ENCODE assay signal across 1 cellular context in the genomic region with DNA sequence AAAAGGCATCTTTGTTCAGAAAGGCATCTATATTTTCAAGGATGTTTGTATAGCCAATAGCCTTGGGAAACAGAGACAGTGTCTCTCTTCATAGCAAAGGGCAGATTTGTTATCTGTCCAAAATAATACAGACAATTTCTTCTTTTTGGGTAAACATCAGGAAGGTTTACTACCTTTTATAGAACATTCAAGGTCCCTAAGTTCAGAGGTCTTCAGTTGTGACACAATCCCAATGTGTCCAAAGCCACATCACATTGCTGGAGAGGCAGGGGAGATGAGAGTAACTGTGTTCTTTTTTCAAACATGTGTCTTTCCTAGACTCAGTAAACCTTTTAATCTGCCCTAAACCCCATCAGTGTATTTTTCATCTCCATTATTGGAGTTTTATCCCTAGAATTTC.
TF ChIP-seq lines count a peak whose summit lies in the region.

No MANE protein-coding gene starts in this region.

TF ChIP-seq in HepG2, 621 proteins besides CTCF, POLR2A, EP300 and RAD21 (continues in another document):
- no peak for TF ChIP-seq KDM4B (CRISPR knock-in tag; IDR thresholded peaks at IDR 0.05)
- peak; percentile 76 for TF ChIP-seq ISL2 (CRISPR knock-in tag; IDR thresholded peaks at IDR 0.05)
- TF ChIP-seq MAZ (IDR thresholded peaks at IDR 0.05; ENCODE audit: borderline replicate concordance, low read depth, low read length), result no peak
- no peak for TF ChIP-seq MAZ (CRISPR knock-in tag; IDR thresholded peaks at IDR 0.05; ENCODE audit: low read depth)
- no peak for TF ChIP-seq FOXK1 (CRISPR knock-in tag; IDR thresholded peaks at IDR 0.05; ENCODE audit: borderline replicate concordance, low read depth)
- no peak for TF ChIP-seq NONO (IDR thresholded peaks at IDR 0.05)
- TF ChIP-seq NONO (CRISPR knock-in tag; conservative IDR thresholded peaks at IDR 0.05), result no peak
- TF ChIP-seq, protein P1, sequence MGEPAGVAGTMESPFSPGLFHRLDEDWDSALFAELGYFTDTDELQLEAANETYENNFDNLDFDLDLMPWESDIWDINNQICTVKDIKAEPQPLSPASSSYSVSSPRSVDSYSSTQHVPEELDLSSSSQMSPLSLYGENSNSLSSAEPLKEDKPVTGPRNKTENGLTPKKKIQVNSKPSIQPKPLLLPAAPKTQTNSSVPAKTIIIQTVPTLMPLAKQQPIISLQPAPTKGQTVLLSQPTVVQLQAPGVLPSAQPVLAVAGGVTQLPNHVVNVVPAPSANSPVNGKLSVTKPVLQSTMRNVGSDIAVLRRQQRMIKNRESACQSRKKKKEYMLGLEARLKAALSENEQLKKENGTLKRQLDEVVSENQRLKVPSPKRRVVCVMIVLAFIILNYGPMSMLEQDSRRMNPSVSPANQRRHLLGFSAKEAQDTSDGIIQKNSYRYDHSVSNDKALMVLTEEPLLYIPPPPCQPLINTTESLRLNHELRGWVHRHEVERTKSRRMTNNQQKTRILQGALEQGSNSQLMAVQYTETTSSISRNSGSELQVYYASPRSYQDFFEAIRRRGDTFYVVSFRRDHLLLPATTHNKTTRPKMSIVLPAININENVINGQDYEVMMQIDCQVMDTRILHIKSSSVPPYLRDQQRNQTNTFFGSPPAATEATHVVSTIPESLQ (CRISPR knock-in tag; conservative IDR thresholded peaks at IDR 0.05), result no peak
- TF ChIP-seq ZNF720 (CRISPR knock-in tag; IDR thresholded peaks at IDR 0.05), result no peak
- TF ChIP-seq YEATS2 (CRISPR knock-in tag; IDR thresholded peaks at IDR 0.05; ENCODE audit: borderline replicate concordance), result no peak
- peak; percentile 32; the same call in 1 of the 2 replicates for TF ChIP-seq NR2C2 (CRISPR knock-in tag; IDR thresholded peaks at IDR 0.05; ENCODE audit: borderline replicate concordance)
- peak; percentile 35; the same call in 1 of the 2 replicates for TF ChIP-seq MEF2D (CRISPR knock-in tag; IDR thresholded peaks at IDR 0.05)
- TF ChIP-seq KLF11 (CRISPR knock-in tag; IDR thresholded peaks at IDR 0.05), result no peak
- TF ChIP-seq ZNF460 (CRISPR knock-in tag; IDR thresholded peaks at IDR 0.05; ENCODE audit: borderline replicate concordance), result no peak
- no peak for TF ChIP-seq ZFP62 (CRISPR knock-in tag; IDR thresholded peaks at IDR 0.05)
- TF ChIP-seq NFYC (CRISPR knock-in tag; IDR thresholded peaks at IDR 0.05), result no peak
- TF ChIP-seq ZNF781 (CRISPR knock-in tag; IDR thresholded peaks at IDR 0.05; ENCODE audit: borderline replicate concordance, not compliant biosample characterization), result no peak
- no peak for TF ChIP-seq SNRNP70 (IDR thresholded peaks at IDR 0.05; ENCODE audit: low read depth, low read length)
- TF ChIP-seq GATAD2A (CRISPR knock-in tag; IDR thresholded peaks at IDR 0.05), result peak; percentile 57; the same call in 1 of the 2 replicates
- peak; percentile 63 for TF ChIP-seq PAXIP1 (CRISPR knock-in tag; conservative IDR thresholded peaks at IDR 0.05)
- no peak for TF ChIP-seq RFXANK (CRISPR knock-in tag; IDR thresholded peaks at IDR 0.05)
- no peak for TF ChIP-seq FLYWCH1 (CRISPR knock-in tag; IDR thresholded peaks at IDR 0.05)
- no peak for TF ChIP-seq ZBTB7B (CRISPR knock-in tag; IDR thresholded peaks at IDR 0.05)
- TF ChIP-seq MIER3 (CRISPR knock-in tag; IDR thresholded peaks at IDR 0.05; ENCODE audit: borderline replicate concordance), result no peak
- no peak for TF ChIP-seq RFX5 (IDR thresholded peaks at IDR 0.05; ENCODE audit: low read depth, low read length)
- no peak for TF ChIP-seq POLR2AphosphoS2 (IDR thresholded peaks at IDR 0.05; ENCODE audit: low read depth, low read length)
- TF ChIP-seq, protein P2, sequence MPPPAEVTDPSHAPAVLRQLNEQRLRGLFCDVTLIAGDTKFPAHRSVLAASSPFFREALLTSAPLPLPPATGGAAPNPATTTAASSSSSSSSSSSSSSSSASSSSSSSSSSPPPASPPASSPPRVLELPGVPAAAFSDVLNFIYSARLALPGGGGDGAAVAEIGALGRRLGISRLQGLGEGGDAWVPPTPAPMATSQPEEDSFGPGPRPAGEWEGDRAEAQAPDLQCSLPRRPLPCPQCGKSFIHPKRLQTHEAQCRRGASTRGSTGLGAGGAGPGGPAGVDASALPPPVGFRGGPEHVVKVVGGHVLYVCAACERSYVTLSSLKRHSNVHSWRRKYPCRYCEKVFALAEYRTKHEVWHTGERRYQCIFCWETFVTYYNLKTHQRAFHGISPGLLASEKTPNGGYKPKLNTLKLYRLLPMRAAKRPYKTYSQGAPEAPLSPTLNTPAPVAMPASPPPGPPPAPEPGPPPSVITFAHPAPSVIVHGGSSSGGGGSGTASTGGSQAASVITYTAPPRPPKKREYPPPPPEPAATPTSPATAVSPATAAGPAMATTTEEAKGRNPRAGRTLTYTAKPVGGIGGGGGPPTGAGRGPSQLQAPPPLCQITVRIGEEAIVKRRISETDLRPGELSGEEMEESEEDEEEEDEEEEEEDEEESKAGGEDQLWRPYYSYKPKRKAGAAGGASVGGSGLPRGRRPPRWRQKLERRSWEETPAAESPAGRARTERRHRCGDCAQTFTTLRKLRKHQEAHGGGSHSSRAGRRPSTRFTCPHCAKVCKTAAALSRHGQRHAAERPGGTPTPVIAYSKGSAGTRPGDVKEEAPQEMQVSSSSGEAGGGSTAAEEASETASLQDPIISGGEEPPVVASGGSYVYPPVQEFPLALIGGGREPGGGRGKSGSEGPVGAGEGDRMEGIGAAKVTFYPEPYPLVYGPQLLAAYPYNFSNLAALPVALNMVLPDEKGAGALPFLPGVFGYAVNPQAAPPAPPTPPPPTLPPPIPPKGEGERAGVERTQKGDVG (CRISPR knock-in tag; IDR thresholded peaks at IDR 0.05; ENCODE audit: borderline replicate concordance), result no peak
- peak; percentile 41; the same call in 1 of the 2 replicates for TF ChIP-seq CEBPG (CRISPR knock-in tag; IDR thresholded peaks at IDR 0.05)
- no peak for TF ChIP-seq THAP11 (CRISPR knock-in tag; IDR thresholded peaks at IDR 0.05)
- 0 out of 2 replicates have a peak, but pooled peaks have one; percentile 47 for TF ChIP-seq SKIL (CRISPR knock-in tag; IDR thresholded peaks at IDR 0.05; ENCODE audit: borderline replicate concordance)
- no peak for TF ChIP-seq ZNF562 (CRISPR knock-in tag; IDR thresholded peaks at IDR 0.05; ENCODE audit: borderline replicate concordance)
- peak; percentile 36; the same call in 1 of the 2 replicates for TF ChIP-seq TARDBP (CRISPR knock-in tag; IDR thresholded peaks at IDR 0.05)
- TF ChIP-seq TAF1 (CRISPR knock-in tag; IDR thresholded peaks at IDR 0.05), result no peak
- TF ChIP-seq, protein P3, sequence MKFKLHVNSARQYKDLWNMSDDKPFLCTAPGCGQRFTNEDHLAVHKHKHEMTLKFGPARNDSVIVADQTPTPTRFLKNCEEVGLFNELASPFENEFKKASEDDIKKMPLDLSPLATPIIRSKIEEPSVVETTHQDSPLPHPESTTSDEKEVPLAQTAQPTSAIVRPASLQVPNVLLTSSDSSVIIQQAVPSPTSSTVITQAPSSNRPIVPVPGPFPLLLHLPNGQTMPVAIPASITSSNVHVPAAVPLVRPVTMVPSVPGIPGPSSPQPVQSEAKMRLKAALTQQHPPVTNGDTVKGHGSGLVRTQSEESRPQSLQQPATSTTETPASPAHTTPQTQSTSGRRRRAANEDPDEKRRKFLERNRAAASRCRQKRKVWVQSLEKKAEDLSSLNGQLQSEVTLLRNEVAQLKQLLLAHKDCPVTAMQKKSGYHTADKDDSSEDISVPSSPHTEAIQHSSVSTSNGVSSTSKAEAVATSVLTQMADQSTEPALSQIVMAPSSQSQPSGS (CRISPR knock-in tag; IDR thresholded peaks at IDR 0.05), result no peak
- 0 out of 2 replicates have a peak, but pooled peaks have one; percentile 46 for TF ChIP-seq RCOR2 (CRISPR knock-in tag; IDR thresholded peaks at IDR 0.05)
- peak; percentile 84; the same call in 1 of the 2 replicates for TF ChIP-seq FOXJ3 (CRISPR knock-in tag; IDR thresholded peaks at IDR 0.05; ENCODE audit: borderline replicate concordance)
- no peak for TF ChIP-seq KDM6A (CRISPR knock-in tag; IDR thresholded peaks at IDR 0.05; ENCODE audit: low read depth)
- TF ChIP-seq ZNF136 (CRISPR knock-in tag; IDR thresholded peaks at IDR 0.05; ENCODE audit: low read depth), result no peak
- TF ChIP-seq, protein P4, sequence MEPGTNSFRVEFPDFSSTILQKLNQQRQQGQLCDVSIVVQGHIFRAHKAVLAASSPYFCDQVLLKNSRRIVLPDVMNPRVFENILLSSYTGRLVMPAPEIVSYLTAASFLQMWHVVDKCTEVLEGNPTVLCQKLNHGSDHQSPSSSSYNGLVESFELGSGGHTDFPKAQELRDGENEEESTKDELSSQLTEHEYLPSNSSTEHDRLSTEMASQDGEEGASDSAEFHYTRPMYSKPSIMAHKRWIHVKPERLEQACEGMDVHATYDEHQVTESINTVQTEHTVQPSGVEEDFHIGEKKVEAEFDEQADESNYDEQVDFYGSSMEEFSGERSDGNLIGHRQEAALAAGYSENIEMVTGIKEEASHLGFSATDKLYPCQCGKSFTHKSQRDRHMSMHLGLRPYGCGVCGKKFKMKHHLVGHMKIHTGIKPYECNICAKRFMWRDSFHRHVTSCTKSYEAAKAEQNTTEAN (CRISPR knock-in tag; conservative IDR thresholded peaks at IDR 0.05), result no peak
- no peak for TF ChIP-seq ZNF501 (CRISPR knock-in tag; IDR thresholded peaks at IDR 0.05)
- TF ChIP-seq DR1 (CRISPR knock-in tag; IDR thresholded peaks at IDR 0.05), result no peak
- TF ChIP-seq NR2F6 (IDR thresholded peaks at IDR 0.05), result peak; percentile 62
- TF ChIP-seq NR2F6 (CRISPR knock-in tag; IDR thresholded peaks at IDR 0.05), result peak; percentile 51; the same call in 1 of the 2 replicates
- TF ChIP-seq CHD2 (IDR thresholded peaks at IDR 0.05; ENCODE audit: low read depth, low read length), result no peak
- no peak for TF ChIP-seq ZBTB26 (CRISPR knock-in tag; IDR thresholded peaks at IDR 0.05; ENCODE audit: borderline replicate concordance)
- TF ChIP-seq FOXO1 (CRISPR knock-in tag; IDR thresholded peaks at IDR 0.05), result peak; percentile 18; the same call in 1 of the 2 replicates
- TF ChIP-seq, protein P5, sequence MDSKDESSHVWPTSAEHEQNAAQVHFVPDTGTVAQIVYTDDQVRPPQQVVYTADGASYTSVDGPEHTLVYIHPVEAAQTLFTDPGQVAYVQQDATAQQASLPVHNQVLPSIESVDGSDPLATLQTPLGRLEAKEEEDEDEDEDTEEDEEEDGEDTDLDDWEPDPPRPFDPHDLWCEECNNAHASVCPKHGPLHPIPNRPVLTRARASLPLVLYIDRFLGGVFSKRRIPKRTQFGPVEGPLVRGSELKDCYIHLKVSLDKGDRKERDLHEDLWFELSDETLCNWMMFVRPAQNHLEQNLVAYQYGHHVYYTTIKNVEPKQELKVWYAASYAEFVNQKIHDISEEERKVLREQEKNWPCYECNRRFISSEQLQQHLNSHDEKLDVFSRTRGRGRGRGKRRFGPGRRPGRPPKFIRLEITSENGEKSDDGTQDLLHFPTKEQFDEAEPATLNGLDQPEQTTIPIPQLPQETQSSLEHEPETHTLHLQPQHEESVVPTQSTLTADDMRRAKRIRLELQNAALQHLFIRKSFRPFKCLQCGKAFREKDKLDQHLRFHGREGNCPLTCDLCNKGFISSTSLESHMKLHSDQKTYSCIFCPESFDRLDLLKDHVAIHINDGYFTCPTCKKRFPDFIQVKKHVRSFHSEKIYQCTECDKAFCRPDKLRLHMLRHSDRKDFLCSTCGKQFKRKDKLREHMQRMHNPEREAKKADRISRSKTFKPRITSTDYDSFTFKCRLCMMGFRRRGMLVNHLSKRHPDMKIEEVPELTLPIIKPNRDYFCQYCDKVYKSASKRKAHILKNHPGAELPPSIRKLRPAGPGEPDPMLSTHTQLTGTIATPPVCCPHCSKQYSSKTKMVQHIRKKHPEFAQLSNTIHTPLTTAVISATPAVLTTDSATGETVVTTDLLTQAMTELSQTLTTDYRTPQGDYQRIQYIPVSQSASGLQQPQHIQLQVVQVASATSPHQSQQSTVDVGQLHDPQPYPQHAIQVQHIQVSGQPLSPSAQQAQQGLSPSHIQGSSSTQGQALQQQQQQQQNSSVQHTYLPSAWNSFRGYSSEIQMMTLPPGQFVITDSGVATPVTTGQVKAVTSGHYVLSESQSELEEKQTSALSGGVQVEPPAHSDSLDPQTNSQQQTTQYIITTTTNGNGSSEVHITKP (CRISPR knock-in tag; IDR thresholded peaks at IDR 0.05; ENCODE audit: low read depth), result no peak
